8 cellular contexts compared by ENCODE assay signal in the genomic region with DNA sequence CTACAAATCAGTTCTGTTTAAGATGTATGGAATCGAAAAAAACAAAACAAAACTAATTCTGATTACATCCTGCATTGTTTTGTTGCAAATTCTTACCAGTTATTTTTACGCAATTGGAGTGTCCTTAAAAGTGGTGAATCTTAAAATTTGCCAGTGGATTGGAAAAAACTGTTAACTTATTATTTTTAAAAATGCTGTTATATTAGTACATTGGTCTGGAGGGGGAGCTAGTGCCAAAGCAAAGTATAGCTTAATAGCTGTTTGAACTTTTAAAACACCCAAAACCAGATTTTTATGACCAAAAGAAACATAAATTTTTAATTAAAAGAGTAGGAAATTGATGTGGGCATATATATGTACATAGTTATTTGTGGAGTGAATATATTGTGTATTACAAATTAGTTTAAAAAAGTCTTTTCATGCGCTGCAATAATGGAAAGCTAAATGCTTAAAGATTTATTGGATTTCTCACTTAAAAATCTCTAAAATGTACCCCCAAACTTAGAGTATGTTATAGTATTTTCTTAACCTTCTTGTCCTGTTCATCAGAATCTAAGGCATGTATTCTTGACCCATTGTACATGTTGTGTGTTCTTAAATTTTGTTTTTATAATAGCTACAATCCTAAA. TPM values are rescaled to one million over a fixed set of nuclear protein-coding genes. Genes with fewer than 3 reads are reported as not detected.
DNase-seq lines count a peak whose midpoint lies in the region; ATAC-seq and TF ChIP-seq lines count a peak whose summit lies in the region.

No MANE protein-coding gene starts in this region.

- H3K27me3 Mint-ChIP-seq in T-helper 1 cell treated with Interleukin-12 subunit alpha and Interleukin-12 subunit beta and Interleukin-4 antibody, amounts not matched to agents 30 μg/mL and 1 μg/mL, for 36 hours (ENCODE audit: low read depth), result no peaks in the 10 kb centered on the region
- no peaks in the 10 kb centered on the region for H3K27me3 Mint-ChIP-seq in stimulated activated memory B cell treated with anti-CD40 and anti-IgM and Interleukin-4, amounts not matched to agents 10 μg/mL and 1 μg/mL and 100 μg/mL, for 72 hours

- DNase-seq in SIG-M5 treated with dmso at 0.1 percent for 504 hours (lab: John Stamatoyannopoulos, UW; ENCODE audit: unreplicated experiment), result peak; percentile 28
- DNase-seq in SIG-M5 (lab: John Stamatoyannopoulos, UW), result no peak
- DNase-seq in HT1080 (ENCODE audit: low read depth), result peak; percentile 18
- peak; percentile 29 to 67 for DNase-seq in foreskin fibroblast

- H3K4me3 Mint-ChIP-seq in T-helper 1 cell treated with Interleukin-12 subunit alpha and Interleukin-12 subunit beta and Interleukin-4 antibody, amounts not matched to agents 30 μg/mL and 1 μg/mL, for 36 hours, result peak overlapping the region; percentile 94
- H3K4me3 Mint-ChIP-seq in stimulated activated memory B cell treated with anti-CD40 and anti-IgM and Interleukin-4, amounts not matched to agents 10 μg/mL and 1 μg/mL and 100 μg/mL, for 72 hours, result no peak overlapping the region

- peak overlapping the region; percentile 80 to 85 for H3K4me3 ChIP-seq in foreskin fibroblast (ENCODE audit: low read depth in 1 of 2, low read length in 2 of 2)

- H3K4me1 Mint-ChIP-seq in T-helper 1 cell treated with Interleukin-12 subunit alpha and Interleukin-12 subunit beta and Interleukin-4 antibody, amounts not matched to agents 30 μg/mL and 1 μg/mL, for 36 hours (ENCODE audit: low read depth), result peaks cover 35% of the 10 kb centered on the region
- peaks cover 44% of the 10 kb centered on the region for H3K4me1 Mint-ChIP-seq in stimulated activated memory B cell treated with anti-CD40 and anti-IgM and Interleukin-4, amounts not matched to agents 10 μg/mL and 1 μg/mL and 100 μg/mL, for 72 hours

- TF ChIP-seq CTCF in foreskin fibroblast (IDR thresholded peaks at IDR 0.05; ENCODE audit: low read depth, low read length), result peak; percentile 41

- ATAC-seq in stimulated activated memory B cell treated with anti-CD40 and anti-IgM and Interleukin-4, amounts not matched to agents 10 μg/mL and 1 μg/mL and 100 μg/mL, for 72 hours, result no peak
- no peak for ATAC-seq in HG02884 (IDR thresholded peaks at IDR 0.05; ENCODE audit: unreplicated experiment)
- ATAC-seq in GM21825 (IDR thresholded peaks at IDR 0.05; ENCODE audit: unreplicated experiment), result no peak

- peaks cover 1% of the 10 kb centered on the region for H3K36me3 Mint-ChIP-seq in T-helper 1 cell treated with Interleukin-12 subunit alpha and Interleukin-12 subunit beta and Interleukin-4 antibody, amounts not matched to agents 30 μg/mL and 1 μg/mL, for 36 hours (ENCODE audit: low read depth)
- no peaks in the 10 kb centered on the region for H3K36me3 Mint-ChIP-seq in stimulated activated memory B cell treated with anti-CD40 and anti-IgM and Interleukin-4, amounts not matched to agents 10 μg/mL and 1 μg/mL and 100 μg/mL, for 72 hours

- H3K9me3 Mint-ChIP-seq in T-helper 1 cell treated with Interleukin-12 subunit alpha and Interleukin-12 subunit beta and Interleukin-4 antibody, amounts not matched to agents 30 μg/mL and 1 μg/mL, for 36 hours, result no peaks in the 10 kb centered on the region
- no peaks in the 10 kb centered on the region for H3K9me3 Mint-ChIP-seq in stimulated activated memory B cell treated with anti-CD40 and anti-IgM and Interleukin-4, amounts not matched to agents 10 μg/mL and 1 μg/mL and 100 μg/mL, for 72 hours

- H3K27ac Mint-ChIP-seq in T-helper 1 cell treated with Interleukin-12 subunit alpha and Interleukin-12 subunit beta and Interleukin-4 antibody, amounts not matched to agents 30 μg/mL and 1 μg/mL, for 36 hours, result no peak overlapping the region
- peak overlapping the region; percentile 99 for H3K27ac Mint-ChIP-seq in stimulated activated memory B cell treated with anti-CD40 and anti-IgM and Interleukin-4, amounts not matched to agents 10 μg/mL and 1 μg/mL and 100 μg/mL, for 72 hours

RNA-seq across cellular contexts. Expression of a gene that starts 2.5 kb away (rescaled TPM):
- total RNA-seq in HT1080 (2014; rRNA removed; shearing (Covaris generic)), result 72.1 and 92.4 TPM in 2 replicates
- 208 and 259 TPM in 2 replicates for polyA plus RNA-seq in HT1080 (2015; cell fraction: cytosol; rRNA removed)
- polyA plus RNA-seq in HT1080 (2015; cell fraction: nucleus; rRNA removed), result 139 and 154 TPM in 2 replicates
